ENCODE assay signal across 33 cellular contexts in the genomic region with DNA sequence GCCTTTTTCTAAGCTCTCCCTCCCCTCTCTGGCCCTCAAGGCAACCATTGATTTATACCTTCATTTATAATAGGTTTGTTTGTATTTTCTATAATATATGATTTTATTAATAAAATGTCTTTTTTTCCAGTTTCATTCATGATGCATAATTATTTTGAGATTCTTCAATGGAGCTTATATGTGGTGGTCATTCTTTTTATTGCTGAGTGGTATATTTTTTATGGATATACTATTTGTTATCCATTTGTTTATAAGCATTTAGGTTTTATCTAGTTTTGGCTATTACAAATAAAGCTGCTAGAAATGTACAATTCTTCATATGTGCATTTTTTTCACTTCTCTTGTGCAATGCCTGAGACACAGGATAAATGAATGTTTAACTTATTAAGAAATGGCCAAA. TPM values are rescaled to one million over a fixed set of nuclear protein-coding genes. Genes with fewer than 3 reads are reported as not detected.
"Had no signal": no experiment of that assay in that cellular context is flagged by ENCODE, and none has a peak within 500 bp of the region (broad histone marks: within the 10 kb centered on the region; RNA-seq: fewer than 3 reads in every experiment).

No MANE protein-coding gene starts in this region.

- ATAC-seq: naive thymus-derived CD8-positive, alpha-beta T cell; natural killer cell treated with Interleukin-12 subunit alpha and Interleukin-12 subunit beta and Interleukin-15 and Interleukin-18, amount 100 ng/mL, for 72 hours; pancreas; psoas muscle; right cardiac atrium; sciatic nerve; stimulated activated memory B cell treated with anti-CD40 and anti-IgM and Interleukin-4, amounts not matched to agents 10 μg/mL and 1 μg/mL and 100 μg/mL, for 72 hours; stimulated activated naive CD8-positive, alpha-beta T cell treated with anti-CD3 and anti-CD28 coated beads, Interleukin-15, amount 100 ng/mL, for 72 hours; stimulated activated naive CD8-positive, alpha-beta T cell treated with anti-CD3 and anti-CD28 coated beads, Interleukin-15, Interleukin-2, amounts not matched to agents 100 U/mL and 50 U/mL, for 24 hours; upper lobe of right lung had no signal

- H3K4me3 ChIP-seq: pancreas, psoas muscle, skin epidermis, smooth muscle cell, suprapubic skin, testis, tibial artery, transverse colon, upper lobe of right lung, uterus had no signal

- H3K9me3 ChIP-seq: testis had no signal

- FAIRE-seq: pancreas had no signal

- DNase-seq: naive thymus-derived CD8-positive, alpha-beta T cell; nephron progenitor cell; nucleus accumbens; pancreas; psoas muscle; right cardiac atrium; spleen; stimulated activated CD4-positive, alpha-beta T cell treated with anti-CD3 and anti-CD28 coated beads, Interleukin-12 subunit alpha, Interleukin-12 subunit beta, amount 100 ng/mL, for 4 hours; stimulated activated CD4-positive, alpha-beta T cell treated with anti-CD3 and anti-CD28 coated beads, Interleukin-1b, Interleukin-23, amount 100 ng/mL, for 48 hours; stimulated activated CD4-positive, alpha-beta T cell treated with anti-CD3 and anti-CD28 coated beads, Interleukin-4, amount 100 ng/mL, for 1 hour; stimulated activated CD4-positive, alpha-beta T cell treated with anti-CD3 and anti-CD28 coated beads, Interleukin-4, amount 100 ng/mL, for 4 hours; stimulated activated CD8-positive, alpha-beta memory T cell treated with anti-CD3 and anti-CD28 coated beads, Interleukin-4, amount 100 ng/mL, for 48 hours; stimulated activated naive CD4-positive, alpha-beta T cell; stimulated activated naive CD8-positive, alpha-beta T cell treated with anti-CD3 and anti-CD28 coated beads, Interleukin-15, amount 100 ng/mL, for 72 hours; stimulated activated naive CD8-positive, alpha-beta T cell treated with anti-CD3 and anti-CD28 coated beads, Interleukin-15, Interleukin-2, amounts not matched to agents 100 U/mL and 50 U/mL, for 24 hours; substantia nigra; testis; tibial artery; transverse colon; upper lobe of right lung; uterus had no signal

- H3K27me3 ChIP-seq: neutrophil, pancreas, spleen, suprapubic skin, testis, tibial artery, transverse colon, upper lobe of right lung, uterus had no signal

- H3K36me3 ChIP-seq: uterus had no signal

- H3K27ac ChIP-seq: neutrophil, pancreas, psoas muscle, skin epidermis, suprapubic skin, testis, tibial artery, transverse colon, upper lobe of right lung, uterus had no signal

- H3K4me2 ChIP-seq: smooth muscle cell had no signal

- H3K4me1 ChIP-seq: pancreas, psoas muscle, spleen, suprapubic skin, testis, tibial artery, transverse colon, upper lobe of right lung, uterus had no signal

RNA-seq across cellular contexts. Expression of a gene that starts 25.0 kb away (rescaled TPM):
- total RNA-seq: naive thymus-derived CD8-positive, alpha-beta T cell; natural killer cell treated with Interleukin-12 subunit alpha and Interleukin-12 subunit beta and Interleukin-15 and Interleukin-18, amount 100 ng/mL, for 72 hours; neural crest cell; omental fat pad; osteocyte; psoas muscle; renal cortical epithelial cell; sciatic nerve; transverse colon; upper lobe of right lung; urinary bladder; uterus had no signal
- polyA plus RNA-seq: naive thymus-derived CD8-positive, alpha-beta T cell; smooth muscle cell; spleen had no signal
